ENCODE assay signal across 19 cellular contexts in genomic region chr4:178198691-178199090, GRCh38.
"Had no signal": no experiment of that assay in that cellular context is flagged by ENCODE, and none has a peak within 500 bp of the region (broad histone marks: within the 10 kb centered on the region; RNA-seq: fewer than 3 reads in every experiment).

No MANE protein-coding gene starts in this region.

- H3K4me3 ChIP-seq: left lung, transverse colon had no signal

- H3K4me3 Mint-ChIP-seq: activated naive CD8-positive, alpha-beta T cell; endodermal cell; neural crest cell; stimulated activated memory B cell treated with anti-CD40 and anti-IgM and Interleukin-4, amounts not matched to agents 10 μg/mL and 1 μg/mL and 100 μg/mL, for 72 hours had no signal

- H3K9me3 ChIP-seq: transverse colon had no signal

- H3K4me1 ChIP-seq: left lung, parathyroid adenoma, transverse colon had no signal

- FAIRE-seq: islet of Langerhans had no signal

- H3K4me1 Mint-ChIP-seq: endodermal cell; neural crest cell; stimulated activated memory B cell treated with anti-CD40 and anti-IgM and Interleukin-4, amounts not matched to agents 10 μg/mL and 1 μg/mL and 100 μg/mL, for 72 hours had no signal

- H3K27me3 Mint-ChIP-seq: activated naive CD8-positive, alpha-beta T cell; stimulated activated memory B cell treated with anti-CD40 and anti-IgM and Interleukin-4, amounts not matched to agents 10 μg/mL and 1 μg/mL and 100 μg/mL, for 72 hours had no signal

- H3K27me3 ChIP-seq: left lung, transverse colon had no signal

- H2AFZ ChIP-seq: parathyroid adenoma had no signal

- DNase-seq: activated CD4-positive, alpha-beta T cell treated with anti-CD3 and anti-CD28 coated beads for 1 hour; activated CD4-positive, alpha-beta T cell treated with anti-CD3 and anti-CD28 coated beads, Interleukin-2, amount 50 U/mL, for 48 hours; activated gamma-delta T cell; activated T-cell treated with anti-CD3 and anti-CD28 coated beads, Interleukin-2, amount 50 U/mL, for 48 hours; anterior cingulate cortex; caudate nucleus; endodermal cell; erythroblast; head of caudate nucleus; left lung; mesendoderm; retina; stimulated activated CD4-positive, alpha-beta T cell treated with anti-CD3 and anti-CD28 coated beads, Interleukin-1b, Interleukin-23, amount 100 ng/mL, for 48 hours; transverse colon had no signal

- H3K36me3 Mint-ChIP-seq: activated naive CD8-positive, alpha-beta T cell; stimulated activated memory B cell treated with anti-CD40 and anti-IgM and Interleukin-4, amounts not matched to agents 10 μg/mL and 1 μg/mL and 100 μg/mL, for 72 hours had no signal

- H3K27ac ChIP-seq: left lung, parathyroid adenoma, transverse colon had no signal

- ATAC-seq: left lung; stimulated activated memory B cell treated with anti-CD40 and anti-IgM and Interleukin-4, amounts not matched to agents 10 μg/mL and 1 μg/mL and 100 μg/mL, for 72 hours had no signal

- H3K79me2 ChIP-seq: parathyroid adenoma had no signal

- H3K9me3 Mint-ChIP-seq: endodermal cell had no signal

- H3K27ac Mint-ChIP-seq: activated naive CD8-positive, alpha-beta T cell; endodermal cell; stimulated activated memory B cell treated with anti-CD40 and anti-IgM and Interleukin-4, amounts not matched to agents 10 μg/mL and 1 μg/mL and 100 μg/mL, for 72 hours had no signal

- H3K9ac ChIP-seq: parathyroid adenoma had no signal

- H3K36me3 ChIP-seq: left lung, transverse colon had no signal
